In the genomic region with DNA sequence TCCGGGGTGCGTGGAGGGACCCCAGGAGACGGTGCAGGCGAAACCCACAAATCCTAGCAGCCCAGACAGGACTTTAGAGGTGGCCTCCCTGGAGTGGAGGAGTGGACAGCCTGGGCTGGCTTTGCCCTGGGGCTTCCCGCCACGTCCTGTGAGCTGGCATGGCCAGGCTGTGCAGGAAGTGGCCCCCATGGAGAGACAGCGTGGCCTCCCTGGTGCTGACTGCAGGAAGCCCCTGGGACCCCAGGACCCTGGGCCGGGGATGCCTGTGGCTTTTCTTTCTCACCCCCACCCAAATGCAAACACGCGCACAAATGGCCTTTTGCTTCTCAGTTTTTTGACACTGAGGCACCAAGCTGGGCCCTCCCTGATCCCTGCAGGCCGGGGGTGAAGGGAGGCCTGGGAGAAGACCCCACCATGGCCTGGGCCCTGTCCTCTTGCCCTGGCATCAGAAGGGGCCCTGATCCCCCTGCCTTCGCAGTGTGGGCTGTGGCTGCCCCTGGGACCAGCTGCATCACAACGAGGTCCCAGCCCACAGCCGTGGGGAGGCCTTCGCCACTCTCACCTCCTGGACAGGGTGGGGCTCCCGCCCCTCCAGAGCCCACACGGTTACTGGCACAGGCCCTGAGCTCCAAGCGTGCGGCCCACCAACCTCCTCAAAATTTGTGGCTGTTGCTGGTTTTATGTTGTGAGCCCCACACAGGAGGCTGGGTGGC, we compare ENCODE assay signal across 15 cellular contexts. TPM values are rescaled to one million over a fixed set of nuclear protein-coding genes. Genes with fewer than 3 reads are reported as not detected.
DNase-seq lines count a peak whose midpoint lies in the region; ATAC-seq and TF ChIP-seq lines count a peak whose summit lies in the region.
"Had no signal": no experiment of that assay in that cellular context is flagged by ENCODE, and none has a peak within 500 bp of the region (broad histone marks: within the 10 kb centered on the region; RNA-seq: fewer than 3 reads in every experiment).

No MANE protein-coding gene starts in this region.

- no peaks in the 10 kb centered on the region for H3K36me3 ChIP-seq in hepatocyte (replicated peaks; ENCODE audit: insufficient read depth, low read depth)

- peaks cover 15% of the 10 kb centered on the region for H3K9me3 Mint-ChIP-seq in WTC11
- H3K9me3 Mint-ChIP-seq in stimulated activated memory B cell treated with anti-CD40 and anti-IgM and Interleukin-4, amounts not matched to agents 10 μg/mL and 1 μg/mL and 100 μg/mL, for 72 hours = no peaks in the 10 kb centered on the region

- ATAC-seq in WTC11 (no peak), Right ventricle myocardium inferior (no peak)
- ATAC-seq in stimulated activated memory B cell treated with anti-CD40 and anti-IgM and Interleukin-4, amounts not matched to agents 10 μg/mL and 1 μg/mL and 100 μg/mL, for 72 hours = no peak

- 88% methylated on average over 15 of the region's 19 CpGs for WGBS in hepatocyte (ENCODE audit: low lambda C conversion rate, missing lambda C conversion rate)

- H3K4me2 ChIP-seq in hepatocyte = no peak overlapping the region

- no peaks in the 10 kb centered on the region for H3K36me3 Mint-ChIP-seq in WTC11
- H3K36me3 Mint-ChIP-seq in stimulated activated memory B cell treated with anti-CD40 and anti-IgM and Interleukin-4, amounts not matched to agents 10 μg/mL and 1 μg/mL and 100 μg/mL, for 72 hours = peaks cover 32% of the 10 kb centered on the region

- DNase-seq in WTC11 (ENCODE audit: low spot score) (no peak), hepatocyte (ENCODE audit: low spot score) (no peak), coronary artery (ENCODE audit: low spot score) (no peak), NCI-H446 (lab: John Stamatoyannopoulos, UW) (no peak), Right ventricle myocardium inferior (ENCODE audit: missing footprints) (no peak)
- DNase-seq: ACHN, C1 segment of cervical spinal cord, Karpas-422, NCI-H187 treated with DMSO at 0.1 percent for 48 hours, NCI-H446 treated with DMSO at 0.1 percent for 48 hours, NCI-H774, SHP77 had no signal

- H3K4me3 ChIP-seq in hepatocyte (no peak overlapping the region), coronary artery (no peak overlapping the region)

- peak overlapping the region; percentile 60 for H3K27ac ChIP-seq in C4-2B
- peak overlapping the region; percentile 8 for H3K27ac ChIP-seq in hepatocyte
- H3K27ac ChIP-seq in coronary artery = no peak overlapping the region

- no peaks in the 10 kb centered on the region for H3K9me2 ChIP-seq in hepatocyte (replicated peaks; ENCODE audit: insufficient read depth)

- H3K27me3 ChIP-seq in hepatocyte = no peaks in the 10 kb centered on the region

- no peaks in the 10 kb centered on the region for H4K20me1 ChIP-seq in hepatocyte (ENCODE audit: insufficient read depth, poor library complexity, severe bottlenecking)

- intact Hi-C loops in Right ventricle myocardium inferior (cut with DNase I) = no loop called here

- H3K79me2 ChIP-seq in hepatocyte = no peaks in the 10 kb centered on the region

- TF ChIP-seq CTCF in C4-2B (conservative IDR thresholded peaks at IDR 0.05) (no peak), WTC11 (IDR thresholded peaks at IDR 0.05) (no peak), hepatocyte (IDR thresholded peaks at IDR 0.05; ENCODE audit: poor library complexity) (no peak), coronary artery (IDR thresholded peaks at IDR 0.05) (no peak)

- POLR2A ChIA-PET in WTC11 (lab: Charles Lee) = no interaction called here

- CTCF ChIA-PET in WTC11 (lab: Charles Lee) = interaction anchor here (0.6 to 1.4 kb wide), 2 partner anchors 180 to 238 kb away, joined by 4 read pairs; no protein-coding TSS in a partner anchor

- no peaks in the 10 kb centered on the region for H3K9me3 ChIP-seq in hepatocyte (ENCODE audit: low read depth)

- H3K4me1 Mint-ChIP-seq in WTC11 = peaks cover 16% of the 10 kb centered on the region
- peaks cover 67% of the 10 kb centered on the region for H3K4me1 Mint-ChIP-seq in stimulated activated memory B cell treated with anti-CD40 and anti-IgM and Interleukin-4, amounts not matched to agents 10 μg/mL and 1 μg/mL and 100 μg/mL, for 72 hours

- no peak overlapping the region for H2AFZ ChIP-seq in hepatocyte

- no peak overlapping the region for H3K4me3 Mint-ChIP-seq in WTC11
- no peak overlapping the region for H3K4me3 Mint-ChIP-seq in stimulated activated memory B cell treated with anti-CD40 and anti-IgM and Interleukin-4, amounts not matched to agents 10 μg/mL and 1 μg/mL and 100 μg/mL, for 72 hours

- H3K4me1 ChIP-seq in hepatocyte (ENCODE audit: insufficient read depth) = peaks cover 23% of the 10 kb centered on the region

- no peaks in the 10 kb centered on the region for H3K27me3 Mint-ChIP-seq in WTC11 (ENCODE audit: low read depth)
- no peaks in the 10 kb centered on the region for H3K27me3 Mint-ChIP-seq in stimulated activated memory B cell treated with anti-CD40 and anti-IgM and Interleukin-4, amounts not matched to agents 10 μg/mL and 1 μg/mL and 100 μg/mL, for 72 hours

- peak overlapping the region; percentile 93 for H3K27ac Mint-ChIP-seq in WTC11
- peak overlapping the region; percentile 79 for H3K27ac Mint-ChIP-seq in stimulated activated memory B cell treated with anti-CD40 and anti-IgM and Interleukin-4, amounts not matched to agents 10 μg/mL and 1 μg/mL and 100 μg/mL, for 72 hours

TF ChIP-seq in WTC11, 78 proteins besides CTCF, POLR2A, EP300 and RAD21 (continues in another document):
- TF ChIP-seq SMAD3 (CRISPR knock-in tag; IDR thresholded peaks at IDR 0.05; ENCODE audit: borderline replicate concordance) (no peak), ZNF138 (CRISPR knock-in tag; conservative IDR thresholded peaks at IDR 0.05) (no peak), ZBTB21 (CRISPR knock-in tag; IDR thresholded peaks at IDR 0.05; ENCODE audit: borderline replicate concordance) (no peak), NR1H2 (CRISPR knock-in tag; IDR thresholded peaks at IDR 0.05) (no peak), AR (CRISPR knock-in tag; IDR thresholded peaks at IDR 0.05) (no peak), MYBL2 (CRISPR knock-in tag; IDR thresholded peaks at IDR 0.05) (no peak)
- TF ChIP-seq, protein P1, sequence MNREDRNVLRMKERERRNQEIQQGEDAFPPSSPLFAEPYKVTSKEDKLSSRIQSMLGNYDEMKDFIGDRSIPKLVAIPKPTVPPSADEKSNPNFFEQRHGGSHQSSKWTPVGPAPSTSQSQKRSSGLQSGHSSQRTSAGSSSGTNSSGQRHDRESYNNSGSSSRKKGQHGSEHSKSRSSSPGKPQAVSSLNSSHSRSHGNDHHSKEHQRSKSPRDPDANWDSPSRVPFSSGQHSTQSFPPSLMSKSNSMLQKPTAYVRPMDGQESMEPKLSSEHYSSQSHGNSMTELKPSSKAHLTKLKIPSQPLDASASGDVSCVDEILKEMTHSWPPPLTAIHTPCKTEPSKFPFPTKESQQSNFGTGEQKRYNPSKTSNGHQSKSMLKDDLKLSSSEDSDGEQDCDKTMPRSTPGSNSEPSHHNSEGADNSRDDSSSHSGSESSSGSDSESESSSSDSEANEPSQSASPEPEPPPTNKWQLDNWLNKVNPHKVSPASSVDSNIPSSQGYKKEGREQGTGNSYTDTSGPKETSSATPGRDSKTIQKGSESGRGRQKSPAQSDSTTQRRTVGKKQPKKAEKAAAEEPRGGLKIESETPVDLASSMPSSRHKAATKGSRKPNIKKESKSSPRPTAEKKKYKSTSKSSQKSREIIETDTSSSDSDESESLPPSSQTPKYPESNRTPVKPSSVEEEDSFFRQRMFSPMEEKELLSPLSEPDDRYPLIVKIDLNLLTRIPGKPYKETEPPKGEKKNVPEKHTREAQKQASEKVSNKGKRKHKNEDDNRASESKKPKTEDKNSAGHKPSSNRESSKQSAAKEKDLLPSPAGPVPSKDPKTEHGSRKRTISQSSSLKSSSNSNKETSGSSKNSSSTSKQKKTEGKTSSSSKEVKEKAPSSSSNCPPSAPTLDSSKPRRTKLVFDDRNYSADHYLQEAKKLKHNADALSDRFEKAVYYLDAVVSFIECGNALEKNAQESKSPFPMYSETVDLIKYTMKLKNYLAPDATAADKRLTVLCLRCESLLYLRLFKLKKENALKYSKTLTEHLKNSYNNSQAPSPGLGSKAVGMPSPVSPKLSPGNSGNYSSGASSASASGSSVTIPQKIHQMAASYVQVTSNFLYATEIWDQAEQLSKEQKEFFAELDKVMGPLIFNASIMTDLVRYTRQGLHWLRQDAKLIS (CRISPR knock-in tag; IDR thresholded peaks at IDR 0.05; ENCODE audit: borderline replicate concordance) = no peak

RNA-seq across cellular contexts. Expression of gene PABPN1L, which starts 51.6 kb away (rescaled TPM):
- total RNA-seq in WTC11 (2021) = not detected in 3 replicates
- not detected in 2 replicates for total RNA-seq in hepatocyte
- not detected in 2 replicates for polyA plus RNA-seq in hepatocyte
- not detected for total RNA-seq in Right ventricle myocardium inferior
- total RNA-seq: H7 had no signal

RNA-seq across cellular contexts. Expression of gene CBFA2T3, which starts 58.9 kb away (rescaled TPM):
- total RNA-seq in WTC11 (2021) (1.9 to 2.8 TPM (median 2.6 TPM) in 3 replicates), hepatocyte (0.07 TPM in 1 of 2 replicates, not detected in the other), Right ventricle myocardium inferior (11.1 TPM)
- polyA plus RNA-seq in hepatocyte = 1.1 and 1.5 TPM in 2 replicates

Comparison
In these comparisons a context has a peak if more than half of its experiments do, and no peak if none do; other contexts are left out.
1. H3K27ac ChIP-seq: peak in C4-2B (single experiment) and hepatocyte (single experiment); none in coronary artery (0 of 2).